In the genomic region with DNA sequence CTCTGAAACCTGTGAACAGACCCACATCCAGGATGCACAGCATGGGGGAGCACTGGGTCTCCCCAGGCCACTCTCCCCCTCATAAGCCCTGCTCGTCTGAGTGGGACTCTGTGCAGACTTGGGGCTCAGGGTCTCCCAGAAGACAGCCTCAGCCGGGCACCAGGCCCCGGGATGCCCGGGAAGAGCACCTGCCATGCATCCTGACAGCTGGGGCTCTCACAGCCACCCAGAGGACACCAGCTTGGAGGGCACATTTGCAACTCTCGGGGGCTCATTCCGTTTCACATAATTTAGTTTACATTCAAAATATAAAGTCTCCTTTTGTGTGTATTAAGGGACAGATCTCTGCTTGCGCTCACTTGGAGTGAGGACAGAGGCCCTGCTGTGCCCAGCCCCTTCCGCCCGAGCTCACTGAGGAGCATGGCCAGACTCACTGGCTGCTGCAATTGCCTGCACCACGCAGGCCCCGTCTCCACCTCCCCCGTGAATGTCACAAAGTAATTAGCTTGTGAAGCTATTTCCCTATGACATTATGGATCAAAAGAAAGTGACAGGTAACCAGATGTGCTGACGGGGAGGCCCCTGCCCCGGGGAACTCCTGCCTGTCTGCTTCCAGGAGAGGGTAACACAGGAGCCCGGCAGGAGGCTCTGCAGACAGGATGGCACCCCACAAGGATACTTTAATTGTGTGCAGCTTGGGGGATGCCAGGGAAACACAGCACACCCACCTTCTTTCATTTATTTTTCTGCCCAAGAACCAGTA, we compare ENCODE assay signal across 21 cellular contexts.
DNase-seq lines count a peak whose midpoint lies in the region; ATAC-seq, FAIRE-seq and TF ChIP-seq lines count a peak whose summit lies in the region.
"Had no signal": no experiment of that assay in that cellular context is flagged by ENCODE, and none has a peak within 500 bp of the region (broad histone marks: within the 10 kb centered on the region; RNA-seq: fewer than 3 reads in every experiment).

No MANE protein-coding gene starts in this region.

- TF ChIP-seq POLR2A in right lobe of liver (IDR thresholded peaks at IDR 0.05) (no peak), HepG2 (IDR thresholded peaks at IDR 0.05; ENCODE audit: insufficient read depth in 1 of 2, low read depth in 2 of 2, low read length in 2 of 2) (no peak)

- H3K4me3 ChIP-seq in right lobe of liver (no peak overlapping the region), HepG2 (replicated peaks in 1 of 3; ENCODE audit: insufficient read depth in 1 of 3, low read depth in 2 of 3, low read length in 3 of 3) (no peak overlapping the region), osteoblast (ENCODE audit: insufficient read depth, low read length) (no peak overlapping the region), OCI-LY7 (ENCODE audit: low read depth, low read length, poor library complexity, severe bottlenecking) (no peak overlapping the region)
- H3K4me3 ChIP-seq: GM23248, HAP-1 had no signal

- TF ChIP-seq CTCF in right lobe of liver (IDR thresholded peaks at IDR 0.05) (no peak), HepG2 (CRISPR knock-in tag; IDR thresholded peaks at IDR 0.05) (no peak), WTC11 (IDR thresholded peaks at IDR 0.05) (no peak), osteoblast (IDR thresholded peaks at IDR 0.05; ENCODE audit: extremely low read depth, low read depth, low read length) (no peak), OCI-LY7 (conservative IDR thresholded peaks at IDR 0.05; ENCODE audit: low read length) (no peak)

- POLR2A ChIA-PET in HepG2 (lab: Yijun Ruan, JAX) (no interaction called here), WTC11 (lab: Charles Lee) (no interaction called here), OCI-LY7 (lab: Charles Lee) (no interaction called here)

- H3K27me3 Mint-ChIP-seq in WTC11 (ENCODE audit: low read depth), result peaks cover 10% of the 10 kb centered on the region
- H3K27me3 Mint-ChIP-seq: IgD-negative memory B cell had no signal

- H2AFZ ChIP-seq in HepG2 (ENCODE audit: low read length) (no peak overlapping the region), osteoblast (ENCODE audit: low read length) (no peak overlapping the region), OCI-LY7 (ENCODE audit: low read length) (no peak overlapping the region)
- H2AFZ ChIP-seq: GM23248 had no signal

- H3K27me3 ChIP-seq in right lobe of liver, result no peaks in the 10 kb centered on the region
- peaks cover 8 to 41% of the 10 kb centered on the region in 2 experiments; a peak in 4 of 5 replicates for H3K27me3 ChIP-seq in HepG2 (ENCODE audit: control insufficient read depth in 1 of 2, insufficient read depth in 2 of 2, low read length in 2 of 2)
- no peaks in the 10 kb centered on the region for H3K27me3 ChIP-seq in osteoblast (ENCODE audit: insufficient read depth, low read length)

- DNase-seq in right lobe of liver (peak in 2 of 3 donors; percentile 25 to 27), HepG2 (ENCODE audit: low spot score) (no peak), WTC11 (ENCODE audit: low spot score) (no peak), osteoblast (ENCODE audit: insufficient read length, low spot score, missing footprints) (peak; percentile 69), OCI-LY7 (ENCODE audit: low spot score) (no peak), retina (no peak)
- DNase-seq: AML-193, DMS 273 treated with DMSO at 0.1 percent for 48 hours, GM23248, Karpas-422, NCI-H1417 treated with DMSO at 0.1 percent for 48 hours, NCI-H187 treated with DMSO at 0.1 percent for 48 hours, NCI-H345, NCI-H524 treated with DMSO at 0.1 percent for 48 hours had no signal

- TF ChIP-seq EP300 in HepG2 (IDR thresholded peaks at IDR 0.05; ENCODE audit: low read depth in 2 of 2, low read length in 2 of 2) (no peak), HepG2 (CRISPR knock-in tag; IDR thresholded peaks at IDR 0.05; ENCODE audit: borderline replicate concordance) (no peak)

- no peaks in the 10 kb centered on the region for H3K36me3 ChIP-seq in right lobe of liver
- no peaks in the 10 kb centered on the region for H3K36me3 ChIP-seq in HepG2 (replicated peaks in 1 of 2; ENCODE audit: control insufficient read depth in 1 of 2, insufficient read depth in 2 of 2, low read length in 2 of 2)
- H3K36me3 ChIP-seq in osteoblast (ENCODE audit: insufficient read depth, low read length), result no peaks in the 10 kb centered on the region
- no peaks in the 10 kb centered on the region for H3K36me3 ChIP-seq in OCI-LY7 (ENCODE audit: insufficient read depth, low read length)
- H3K36me3 ChIP-seq: HAP-1 had no signal

- H4K20me1 ChIP-seq in HepG2 (ENCODE audit: insufficient read depth, low read length) (no peaks in the 10 kb centered on the region), osteoblast (ENCODE audit: insufficient read depth, low read length) (no peaks in the 10 kb centered on the region), OCI-LY7 (ENCODE audit: insufficient read depth, low read length) (no peaks in the 10 kb centered on the region)

- ATAC-seq in right lobe of liver (no peak), HepG2 (no peak), WTC11 (no peak), GM18858 (IDR thresholded peaks at IDR 0.05; ENCODE audit: unreplicated experiment) (no peak)

- no TSS peak for BruUV-seq in HepG2 (replicated peaks; lab: Mats Ljungman, UMichigan)
- BruUV-seq in OCI-LY7 (replicated peaks; lab: Mats Ljungman, UMichigan), result no TSS peak

- peaks cover 15% of the 10 kb centered on the region for H3K36me3 Mint-ChIP-seq in WTC11

- intact Hi-C loops in right lobe of liver (cut with DNase I), result no loop called here
- intact Hi-C loops in HepG2 (cut with micrococcal nuclease; ENCODE audit: unreplicated experiment), result no loop called here
- intact Hi-C loops in OCI-LY7 (cut with micrococcal nuclease; ENCODE audit: unreplicated experiment), result no loop called here

- 49% methylated on average over 9 of the region's 15 CpGs for WGBS in right lobe of liver (ENCODE audit: insufficient coverage, low coverage, low lambda C conversion rate, missing lambda C conversion rate)
- WGBS in HepG2 (ENCODE audit: low lambda C conversion rate), result 26% methylated on average over 7 of the region's 15 CpGs

- no peak for FAIRE-seq in HepG2 (lab: Jason Lieb, UNC)
- FAIRE-seq: G401.6, GM19239, HTR-8/SVneo had no signal

- peaks cover 17% of the 10 kb centered on the region for H3K4me1 Mint-ChIP-seq in WTC11

- H3K4me1 ChIP-seq in right lobe of liver, result no peaks in the 10 kb centered on the region
- H3K4me1 ChIP-seq in HepG2 (ENCODE audit: insufficient read depth, low read length), result peaks cover 14% of the 10 kb centered on the region
- no peaks in the 10 kb centered on the region for H3K4me1 ChIP-seq in osteoblast (ENCODE audit: insufficient read depth, low read length)
- no peaks in the 10 kb centered on the region for H3K4me1 ChIP-seq in OCI-LY7 (ENCODE audit: insufficient read depth, low read length, poor library complexity, severe bottlenecking)
- H3K4me1 ChIP-seq: HAP-1 had no signal

- H3K27ac Mint-ChIP-seq in WTC11, result no peak overlapping the region
- H3K27ac Mint-ChIP-seq: IgD-negative memory B cell had no signal

- H3K27ac ChIP-seq in right lobe of liver (no peak overlapping the region), HepG2 (ENCODE audit: extremely low read length, insufficient read depth, low read length) (no peak overlapping the region), osteoblast (ENCODE audit: low read depth, low read length) (no peak overlapping the region), OCI-LY7 (ENCODE audit: low read depth, low read length, poor library complexity, severe bottlenecking) (no peak overlapping the region)
- H3K27ac ChIP-seq: C4-2B, GM23248 had no signal

- no peak overlapping the region for H3K4me2 ChIP-seq in HepG2 (ENCODE audit: low read depth, low read length)
- no peak overlapping the region for H3K4me2 ChIP-seq in osteoblast (ENCODE audit: insufficient read depth, low read length)
- no peak overlapping the region for H3K4me2 ChIP-seq in OCI-LY7 (ENCODE audit: low read length)

- no peaks in the 10 kb centered on the region for H3K79me2 ChIP-seq in HepG2 (ENCODE audit: insufficient read depth, low read length)
- no peaks in the 10 kb centered on the region for H3K79me2 ChIP-seq in osteoblast (ENCODE audit: insufficient read depth, low read length)
- H3K79me2 ChIP-seq in OCI-LY7 (ENCODE audit: insufficient read depth, low read depth, low read length), result no peaks in the 10 kb centered on the region

- in situ Hi-C loops in HepG2 (cut with HindIII; ENCODE audit: extremely low pct_ligation_motif_present, low pct_unique_long_range_greater_than_20kb), result no loop called here

- H3K9me3 ChIP-seq in right lobe of liver (no peaks in the 10 kb centered on the region), HepG2 (ENCODE audit: low read length) (peaks cover 7% of the 10 kb centered on the region), osteoblast (ENCODE audit: low read depth, low read length) (no peaks in the 10 kb centered on the region), OCI-LY7 (ENCODE audit: low read length) (no peaks in the 10 kb centered on the region)
- H3K9me3 ChIP-seq: HAP-1 had no signal

- no peaks in the 10 kb centered on the region for H3K9me2 ChIP-seq in OCI-LY7 (ENCODE audit: insufficient read depth, low read length)

- no peak for TF ChIP-seq RAD21 in HepG2 (CRISPR knock-in tag; IDR thresholded peaks at IDR 0.05)

- H3K9ac ChIP-seq in HepG2 (ENCODE audit: insufficient read depth, low read depth, low read length), result no peak overlapping the region
- H3K9ac ChIP-seq: GM23248 had no signal

- peaks cover 17% of the 10 kb centered on the region for H3K9me3 Mint-ChIP-seq in WTC11

- H3K4me3 Mint-ChIP-seq in WTC11, result no peak overlapping the region
- H3K4me3 Mint-ChIP-seq: IgD-negative memory B cell had no signal

- CTCF ChIA-PET in HepG2 (lab: Yijun Ruan, JAX; ENCODE audit: low intra/inter-chr PET ratio, low total read pairs), result no interaction called here
- CTCF ChIA-PET in WTC11 (lab: Charles Lee), result interaction anchor here (0.8 to 6.5 kb wide), 5 partner anchors 81 to 149 kb away, joined by 3 to 70 read pairs (median 4); no protein-coding TSS in a partner anchor
- CTCF ChIA-PET in OCI-LY7 (lab: Charles Lee; ENCODE audit: unreplicated experiment), result no interaction called here

TF ChIP-seq in HepG2, 621 proteins besides CTCF, POLR2A, EP300 and RAD21 (continues in another document):
- TF ChIP-seq ZNF562 (CRISPR knock-in tag; IDR thresholded peaks at IDR 0.05; ENCODE audit: borderline replicate concordance), result no peak
- no peak for TF ChIP-seq HNRNPLL (IDR thresholded peaks at IDR 0.05; ENCODE audit: low read depth, low read length, poor library complexity, severe bottlenecking)
- TF ChIP-seq MAFG (CRISPR knock-in tag; IDR thresholded peaks at IDR 0.05), result no peak
- no peak for TF ChIP-seq MAFF (IDR thresholded peaks at IDR 0.05; ENCODE audit: low read depth, low read length)
- TF ChIP-seq TMF1 (CRISPR knock-in tag; IDR thresholded peaks at IDR 0.05; ENCODE audit: low read depth), result no peak
- no peak for TF ChIP-seq SMYD3 (CRISPR knock-in tag; IDR thresholded peaks at IDR 0.05)

TF ChIP-seq in WTC11, 78 proteins besides CTCF, POLR2A, EP300 and RAD21:
- TF ChIP-seq ZNF671 (CRISPR knock-in tag; IDR thresholded peaks at IDR 0.05), result no peak
- TF ChIP-seq ZNF423 (CRISPR knock-in tag; IDR thresholded peaks at IDR 0.05), result peak; percentile 70
- TF ChIP-seq ETV6 (CRISPR knock-in tag; IDR thresholded peaks at IDR 0.05), result no peak

Comparison
In these comparisons a context has a peak if more than half of its experiments do, and no peak if none do; other contexts are left out.
1. DNase-seq: peak in right lobe of liver (2 of 3) and osteoblast (single experiment); none in HepG2 (single experiment), WTC11 (single experiment), OCI-LY7 (single experiment) and retina (single experiment).